In the genomic region with DNA sequence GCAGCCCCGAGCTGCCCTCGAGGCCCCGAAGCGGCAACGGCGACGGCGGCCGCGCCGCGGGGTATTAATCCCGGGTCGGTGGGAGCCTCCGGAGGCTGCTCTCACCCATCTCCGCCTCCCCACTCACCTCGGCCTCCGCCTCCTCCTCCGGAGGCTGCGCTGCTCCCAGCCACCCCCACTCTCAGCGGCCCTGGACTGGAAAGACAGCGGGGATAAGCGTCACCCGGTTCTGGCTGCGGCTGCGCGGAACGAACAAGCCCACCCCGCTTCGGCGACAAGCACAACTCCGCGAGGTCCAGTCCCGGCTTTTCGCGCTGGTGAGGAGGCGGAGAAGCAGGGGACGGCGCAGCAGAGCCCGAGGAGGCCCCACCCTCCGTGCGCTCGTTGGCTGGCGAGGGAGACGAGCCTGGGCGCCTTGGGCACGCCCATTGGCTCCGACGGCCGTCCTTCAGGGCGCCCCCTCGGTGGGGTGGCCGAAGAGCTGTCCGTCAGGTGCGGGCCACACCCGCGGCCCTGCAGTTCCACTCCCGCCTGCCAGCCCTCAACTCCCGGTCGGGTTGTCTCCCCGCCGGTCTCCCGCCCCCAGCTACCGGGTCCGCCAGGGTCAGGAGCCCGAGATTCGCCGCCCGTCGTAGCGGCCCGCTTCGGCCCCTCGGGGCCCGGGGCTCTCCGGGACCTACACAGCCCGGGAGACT, we compare ENCODE assay signal across 8 cellular contexts.
DNase-seq lines count a peak whose midpoint lies in the region; ATAC-seq and TF ChIP-seq lines count a peak whose summit lies in the region.

A gene (minus strand): TSS at position 327 of the 695 bp plus-strand sequence. CDS start 11,469 bp downstream, outside the sequence.

- ATAC-seq in HG03432 (IDR thresholded peaks at IDR 0.05; ENCODE audit: unreplicated experiment) = peak; percentile 88

- DNase-seq in AG20443 (ENCODE audit: low spot score) (peak; percentile 98), NCI-H510A treated with DMSO at 0.1 percent for 48 hours (lab: John Stamatoyannopoulos, UW) (peak; percentile 92), choroid plexus epithelial cell (ENCODE audit: low read depth) (peak; percentile 100), kidney glomerular epithelial cell (lab: John Stamatoyannopoulos, UW) (peak; percentile 95)
- DNase-seq in activated CD4-positive, alpha-beta T cell treated with anti-CD3 and anti-CD28 coated beads for 24 hours (ENCODE audit: low read depth in 2 of 2) = peak; percentile 88 to 93
- peak; percentile 84 to 86 for DNase-seq in stimulated activated CD4-positive, alpha-beta T cell treated with anti-CD3 and anti-CD28 coated beads, Interleukin-1b, Interleukin-23, amount 100 ng/mL, for 1 hour (ENCODE audit: low read depth in 2 of 2)

- peak within 1 kb of the TSS; percentile 77 for H3K4me3 ChIP-seq in choroid plexus epithelial cell (ENCODE audit: low read depth, low read length)

- peak; percentile 91 for TF ChIP-seq POLR2A in GM19099 (IDR thresholded peaks at IDR 0.05; ENCODE audit: extremely low read depth, insufficient read length, low read depth)

- no peak for TF ChIP-seq CTCF in choroid plexus epithelial cell (conservative IDR thresholded peaks at IDR 0.05; ENCODE audit: low read depth, low read length)

Comparison
In these comparisons a context has a peak if more than half of its experiments do, and no peak if none do; other contexts are left out.
1. Peak in every context shown above with its lines: DNase-seq, ATAC-seq and H3K4me3 ChIP-seq.